Comparison of ENCODE assay signal across 8 cellular contexts in the genomic region with DNA sequence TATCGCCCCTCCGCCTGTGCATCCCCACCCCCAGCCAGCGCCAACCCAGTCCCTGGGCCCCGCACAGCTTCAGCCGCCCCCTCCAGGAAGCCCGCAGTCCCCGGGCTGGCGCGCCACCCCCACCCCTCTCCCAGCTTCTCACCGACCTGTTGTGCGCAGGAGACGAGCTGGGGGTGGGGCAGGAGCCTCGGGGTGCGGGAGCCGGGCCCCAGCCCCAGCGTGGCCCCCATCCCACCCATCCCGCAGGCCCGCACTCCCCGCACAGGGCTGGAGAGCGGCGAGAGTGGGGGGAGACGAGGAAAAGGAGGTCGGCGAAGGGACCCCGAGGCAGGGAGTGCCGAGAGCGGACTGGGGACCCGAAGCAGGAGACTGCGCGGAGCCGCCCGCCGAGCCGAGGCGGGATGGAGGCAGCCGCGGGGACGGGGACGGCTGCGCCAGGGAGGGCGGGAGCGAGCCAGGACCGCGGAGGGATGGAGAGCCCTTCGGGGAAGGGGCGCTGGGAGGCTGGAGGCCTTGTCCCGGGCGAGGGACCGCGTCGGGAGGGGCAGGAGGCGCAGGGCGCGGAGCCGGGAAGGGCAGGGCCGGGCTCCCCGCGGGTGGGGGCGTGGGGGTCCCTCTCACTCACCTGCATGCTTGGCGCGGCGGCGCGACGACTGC. TPM values are rescaled to one million over a fixed set of nuclear protein-coding genes. Genes with fewer than 3 reads are reported as not detected.
DNase-seq lines count a peak whose midpoint lies in the region; ATAC-seq and TF ChIP-seq lines count a peak whose summit lies in the region.

No MANE protein-coding gene starts in this region.

- no peak overlapping the region for H3K27ac Mint-ChIP-seq in effector memory CD8-positive, alpha-beta T cell
- no peak overlapping the region for H3K27ac Mint-ChIP-seq in natural killer cell

- no peak for DNase-seq in effector memory CD8-positive, alpha-beta T cell
- DNase-seq in natural killer cell, result no peak
- DNase-seq in H4 (ENCODE audit: low spot score), result no peak
- no peak for DNase-seq in pons (ENCODE audit: low spot score)

- peak; percentile 69 for ATAC-seq in SK-N-SH treated with all-trans-retinoic acid at 6 μM for 48 hours
- peak; percentile 48 for ATAC-seq in effector memory CD8-positive, alpha-beta T cell (replicated peaks)
- ATAC-seq in natural killer cell, result peak in 1 of 3 donors; percentile 35
- no peak for ATAC-seq in HG03025 (IDR thresholded peaks at IDR 0.05; ENCODE audit: low FRiP score, unreplicated experiment)
- no peak for ATAC-seq in GM21529 (IDR thresholded peaks at IDR 0.05; ENCODE audit: unreplicated experiment)

- peak overlapping the region; percentile 32; the same call in 1 of the 2 replicates for H3K4me3 ChIP-seq in GM08714 (ENCODE audit: low read length)

- H3K36me3 Mint-ChIP-seq in effector memory CD8-positive, alpha-beta T cell (ENCODE audit: insufficient read depth), result peaks cover 3% of the 10 kb centered on the region
- H3K36me3 Mint-ChIP-seq in natural killer cell, result no peaks in the 10 kb centered on the region

- intact Hi-C loops in natural killer cell (cut with micrococcal nuclease), result no loop called here

- H3K27me3 Mint-ChIP-seq in effector memory CD8-positive, alpha-beta T cell, result peaks cover 63 to 78% of the 10 kb centered on the region in 2 donors
- peaks cover 69 to 71% of the 10 kb centered on the region in 2 donors for H3K27me3 Mint-ChIP-seq in natural killer cell (ENCODE audit: low read depth in 2 of 2)

- H3K9me3 Mint-ChIP-seq in effector memory CD8-positive, alpha-beta T cell, result no peaks in the 10 kb centered on the region
- no peaks in the 10 kb centered on the region for H3K9me3 Mint-ChIP-seq in natural killer cell

- no peak for TF ChIP-seq CTCF in natural killer cell (IDR thresholded peaks at IDR 0.05)

- H3K4me3 Mint-ChIP-seq in effector memory CD8-positive, alpha-beta T cell, result peak overlapping the region; percentile 63 to 66
- peak overlapping the region; percentile 28 for H3K4me3 Mint-ChIP-seq in natural killer cell

- H3K4me1 Mint-ChIP-seq in effector memory CD8-positive, alpha-beta T cell (ENCODE audit: low read depth in 2 of 2), result peaks cover 12 to 22% of the 10 kb centered on the region in 2 donors
- H3K4me1 Mint-ChIP-seq in natural killer cell, result peaks cover 0 to 13% of the 10 kb centered on the region in 2 donors

TF ChIP-seq in SK-N-SH treated with all-trans-retinoic acid at 6 μM for 48 hours, 23 proteins besides CTCF, POLR2A, EP300 and RAD21:
- TF ChIP-seq ARNTL (CRISPR knock-in tag; IDR thresholded peaks at IDR 0.05; ENCODE audit: borderline replicate concordance, low read depth), result no peak
- TF ChIP-seq OSR1 (CRISPR knock-in tag; IDR thresholded peaks at IDR 0.05), result no peak
- TF ChIP-seq ZNF565 (CRISPR knock-in tag; conservative IDR thresholded peaks at IDR 0.05; ENCODE audit: low read depth), result no peak
- TF ChIP-seq RARB (CRISPR knock-in tag; IDR thresholded peaks at IDR 0.05), result no peak
- no peak for TF ChIP-seq ZNF8 (CRISPR knock-in tag; IDR thresholded peaks at IDR 0.05)
- no peak for TF ChIP-seq PPARA (CRISPR knock-in tag; IDR thresholded peaks at IDR 0.05; ENCODE audit: borderline replicate concordance)
- TF ChIP-seq TOX (CRISPR knock-in tag; IDR thresholded peaks at IDR 0.05; ENCODE audit: borderline replicate concordance), result no peak
- no peak for TF ChIP-seq ESRRG (CRISPR knock-in tag; IDR thresholded peaks at IDR 0.05)

RNA-seq across cellular contexts. Expression of a gene that starts 0.5 kb away (rescaled TPM):
- not detected for total RNA-seq in natural killer cell
- not detected in 2 replicates for total RNA-seq in H4 (2014; rRNA removed; shearing (Covaris generic))

RNA-seq across cellular contexts. Expression of a gene that starts 10.9 kb away (rescaled TPM):
- 100 to 1,000 TPM in 2 of 3 donors, 10 to 100 TPM in 1; 95.1 to 101 (median 100) TPM for total RNA-seq in natural killer cell
- total RNA-seq in H4 (2014; rRNA removed; shearing (Covaris generic)), result 21.2 and 23.6 TPM in 2 replicates

RNA-seq across cellular contexts. Expression of a gene that starts 23.7 kb away (rescaled TPM):
- 10 to 100 TPM; 23.5 to 29.8 (median 28.9) TPM for total RNA-seq in natural killer cell
- 93.8 and 93.9 TPM in 2 replicates for total RNA-seq in H4 (2014; rRNA removed; shearing (Covaris generic))

RNA-seq across cellular contexts. Expression of a gene that starts 37.2 kb away (rescaled TPM):
- 10 to 100 TPM; 29.9 to 40.9 (median 30.2) TPM for total RNA-seq in natural killer cell
- total RNA-seq in H4 (2014; rRNA removed; shearing (Covaris generic)), result 57.8 and 65.7 TPM in 2 replicates

RNA-seq across cellular contexts. Expression of a gene that starts 52.8 kb away (rescaled TPM):
- 100 to 1,000 TPM; 114 to 117 (median 116) TPM for total RNA-seq in natural killer cell
- 314 and 332 TPM in 2 replicates for total RNA-seq in H4 (2014; rRNA removed; shearing (Covaris generic))

Comparison
In these comparisons a context has a peak if more than half of its experiments do, and no peak if none do; other contexts are left out.
1. ATAC-seq: peak in SK-N-SH treated with all-trans-retinoic acid at 6 μM for 48 hours (single experiment) and effector memory CD8-positive, alpha-beta T cell (single experiment); none in HG03025 (single experiment) and GM21529 (single experiment).